In genomic region chr6:170307080-170307545, GRCh38 we compare ENCODE assay signal across 8 cellular contexts. TPM values are rescaled to one million over a fixed set of nuclear protein-coding genes. Genes with fewer than 3 reads are reported as not detected.
DNase-seq lines count a peak whose midpoint lies in the region; ATAC-seq and TF ChIP-seq lines count a peak whose summit lies in the region.

No MANE protein-coding gene starts in this region.

- H2AFZ ChIP-seq in DND-41 (ENCODE audit: low read depth, low read length): peak overlapping the region; percentile 95
- H2AFZ ChIP-seq in trophoblast cell (ENCODE audit: insufficient read depth, low read length, poor library complexity): peak overlapping the region; percentile 95

- H3K9me3 ChIP-seq in DND-41 (ENCODE audit: insufficient read depth, low read length, severe bottlenecking): no peaks in the 10 kb centered on the region
- peaks cover 2% of the 10 kb centered on the region for H3K9me3 ChIP-seq in trophoblast cell (ENCODE audit: insufficient read depth, low read depth, low read length)

- CTCF ChIA-PET in RWPE1 (lab: Yijun Ruan, JAX): no interaction called here

- H3K9ac ChIP-seq in DND-41 (ENCODE audit: low read depth, low read length): peak overlapping the region; percentile 94
- H3K9ac ChIP-seq in trophoblast cell (ENCODE audit: low read length): peak overlapping the region; percentile 93

- peaks cover 10% of the 10 kb centered on the region for H3K79me1 ChIP-seq in trophoblast cell (ENCODE audit: low read length)

- H3K4me1 ChIP-seq in DND-41 (ENCODE audit: insufficient read depth, low read length) (peaks cover 30% of the 10 kb centered on the region), trophoblast cell (ENCODE audit: control insufficient read depth in 1 of 2, insufficient read depth in 2 of 2, low read length in 2 of 2) (peaks cover 13 to 15% of the 10 kb centered on the region in 2 experiments)

- peak overlapping the region; percentile 88 for H4K91ac ChIP-seq in trophoblast cell (ENCODE audit: low read depth, low read length)

- H3K27me3 ChIP-seq in DND-41 (ENCODE audit: insufficient read depth, low read length, poor library complexity) (no peaks in the 10 kb centered on the region), trophoblast cell (ENCODE audit: insufficient read depth, low read length) (no peaks in the 10 kb centered on the region)

- no peak overlapping the region for H2BK5ac ChIP-seq in trophoblast cell (ENCODE audit: low read depth, low read length, poor library complexity)

- H3K18ac ChIP-seq in trophoblast cell (ENCODE audit: low read length): peak overlapping the region; percentile 44

- H3K4ac ChIP-seq in trophoblast cell (ENCODE audit: low read depth, low read length): peak overlapping the region; percentile 81

- no peak overlapping the region for H3K23ac ChIP-seq in trophoblast cell (ENCODE audit: low read length)

- ATAC-seq in DND-41 (ENCODE audit: insufficient read depth, low read depth) (no peak), HG02678 (IDR thresholded peaks at IDR 0.05; ENCODE audit: unreplicated experiment) (no peak), GM19324 (IDR thresholded peaks at IDR 0.05; ENCODE audit: low FRiP score, unreplicated experiment) (no peak), HG03442 (IDR thresholded peaks at IDR 0.05; ENCODE audit: unreplicated experiment) (no peak)

- H2BK120ac ChIP-seq in trophoblast cell (ENCODE audit: insufficient read depth, low read length, poor library complexity): peak overlapping the region; percentile 62

- TF ChIP-seq CTCF in DND-41 (IDR thresholded peaks at IDR 0.05; ENCODE audit: borderline replicate concordance, extremely low read depth, low read length, poor library complexity, severe bottlenecking) (no peak), RWPE1 (conservative IDR thresholded peaks at IDR 0.05; ENCODE audit: low read depth) (no peak), epithelial cell of proximal tubule (conservative IDR thresholded peaks at IDR 0.05; ENCODE audit: low read depth, low read length) (no peak)

- H4K8ac ChIP-seq in trophoblast cell (ENCODE audit: low read depth, low read length): peak overlapping the region; percentile 98

- H3K27ac ChIP-seq in DND-41 (ENCODE audit: low read length) (peak overlapping the region; percentile 90), RWPE1 (peak overlapping the region; percentile 77), trophoblast cell (ENCODE audit: low read depth, low read length) (no peak overlapping the region)

- H3K4me3 ChIP-seq in DND-41 (ENCODE audit: low read depth in 1 of 2, low read length in 2 of 2): peak overlapping the region; percentile 85 to 99
- H3K4me3 ChIP-seq in epithelial cell of proximal tubule (ENCODE audit: low read depth, low read length): peak overlapping the region; percentile 76
- H3K4me3 ChIP-seq in trophoblast cell (ENCODE audit: low read depth, low read length): peak overlapping the region; percentile 100

- peak overlapping the region; percentile 92 for H3K4me2 ChIP-seq in DND-41 (ENCODE audit: insufficient read depth, low read length)
- peak overlapping the region; percentile 74 for H3K4me2 ChIP-seq in trophoblast cell (ENCODE audit: low read length)

- H3K79me2 ChIP-seq in DND-41 (ENCODE audit: insufficient read depth, low read length) (peaks cover 55% of the 10 kb centered on the region), trophoblast cell (ENCODE audit: control insufficient read depth, insufficient read depth, low read length, poor library complexity) (peaks cover 10% of the 10 kb centered on the region)

- no peak for DNase-seq in DND-41
- DNase-seq in RWPE1 (ENCODE audit: low spot score): no peak
- no peak for DNase-seq in epithelial cell of proximal tubule (ENCODE audit: low read depth)
- no peak for DNase-seq in trophoblast cell
- DNase-seq in DMS79 (lab: John Stamatoyannopoulos, UW): no peak

- H4K20me1 ChIP-seq in DND-41 (ENCODE audit: insufficient read depth, low read length): peaks cover 20% of the 10 kb centered on the region

- peak overlapping the region; percentile 65 for H4K12ac ChIP-seq in trophoblast cell (ENCODE audit: low read depth, low read length)

- H3K36me3 ChIP-seq in DND-41 (ENCODE audit: insufficient read depth, low read length) (peaks cover 9% of the 10 kb centered on the region; the same call in 1 of the 2 replicates), trophoblast cell (ENCODE audit: control insufficient read depth in 1 of 2, insufficient read depth in 2 of 2, low read length in 2 of 2) (peaks cover 1% of the 10 kb centered on the region in 2 experiments)

- peak overlapping the region; percentile 85 for H3K14ac ChIP-seq in trophoblast cell (ENCODE audit: low read length)

- WGBS in trophoblast cell (ENCODE audit: extremely low coverage, insufficient coverage, insufficient read length): no CpG with 5 or more reads among the region's 15 CpGs

- peak overlapping the region; percentile 1 for H2BK12ac ChIP-seq in trophoblast cell (ENCODE audit: low read length)

- POLR2A ChIA-PET in RWPE1 (lab: Yijun Ruan, JAX; ENCODE audit: low non-redundant PET): no interaction called here

- peak overlapping the region; percentile 57 for H2AK5ac ChIP-seq in trophoblast cell (ENCODE audit: low read length)

RNA-seq across cellular contexts. Expression of gene FAM120B, which starts 0.6 kb away (rescaled TPM):
- total RNA-seq in epithelial cell of proximal tubule: 5.0 and 7.0 TPM in 2 replicates
- 17.9 and 18.0 TPM in 2 replicates for polyA plus RNA-seq in trophoblast cell (2013)

RNA-seq across cellular contexts. Expression of gene DLL1, which starts 16.2 kb away (rescaled TPM):
- 1.4 and 1.7 TPM in 2 replicates for total RNA-seq in epithelial cell of proximal tubule
- 5.2 and 5.8 TPM in 2 replicates for polyA plus RNA-seq in trophoblast cell (2013)
